22 cellular contexts compared by ENCODE assay signal in genomic region chr9:70634696-70635095, GRCh38.
"Had no signal": no experiment of that assay in that cellular context is flagged by ENCODE, and none has a peak within 500 bp of the region (broad histone marks: within the 10 kb centered on the region; RNA-seq: fewer than 3 reads in every experiment).

No MANE protein-coding gene starts in this region.

- DNase-seq: cortex of kidney; effector CD8-positive, alpha-beta T cell; effector memory CD8-positive, alpha-beta T cell; endodermal cell; erythroblast; esophagus squamous epithelium; foreskin fibroblast; foreskin melanocyte; gastrocnemius medialis; glutamatergic neuron; head of caudate nucleus; heart right ventricle; hippocampal formation; left cardiac atrium; left lung; left ventricle myocardium superior; lower lobe of right lung; mesenchymal stem cell; mucosa of descending colon; naive B cell; naive thymus-derived CD8-positive, alpha-beta T cell had no signal

- ATAC-seq: effector memory CD8-positive, alpha-beta T cell; esophagus mucosa; gastrocnemius medialis; left lung; left ventricle myocardium superior; lower lobe of right lung; mucosa of descending colon; naive thymus-derived CD8-positive, alpha-beta T cell had no signal
